ENCODE assay signal across 1 cellular context in genomic region chr10:75395171-75395954, GRCh38.
A peak's percentile ranks its signal among the peaks of the same experiment; 100 is the strongest.
TF ChIP-seq lines count a peak whose summit lies in the region.

No MANE protein-coding gene starts in this region.

TF ChIP-seq in H1, 55 proteins besides CTCF, POLR2A, EP300 and RAD21 (continued from another document):
- no peak for TF ChIP-seq RFX5 (IDR thresholded peaks at IDR 0.05; ENCODE audit: borderline replicate concordance, low read depth, low read length)
- TF ChIP-seq FOSL1 (IDR thresholded peaks at IDR 0.05; ENCODE audit: insufficient read depth, low read depth, low read length) = no peak
- TF ChIP-seq SAP30 (IDR thresholded peaks at IDR 0.05; ENCODE audit: insufficient read depth, insufficient replicate concordance, low read length) = no peak
- 0 out of 4 replicates have a peak, but pooled peaks of 1 of the 2 experiments have one; percentile 32 for TF ChIP-seq HDAC2 (IDR thresholded peaks at IDR 0.05; ENCODE audit: borderline replicate concordance in 1 of 2, low read depth in 2 of 2, low read length in 2 of 2)
- no peak for TF ChIP-seq EGR1 (IDR thresholded peaks at IDR 0.05; ENCODE audit: borderline replicate concordance, low read depth, low read length)
- peak; percentile 59; the same call in 1 of the 2 replicates for TF ChIP-seq GABPA (IDR thresholded peaks at IDR 0.05; ENCODE audit: borderline replicate concordance, insufficient read depth, low read length)
- 0 out of 2 replicates have a peak, but pooled peaks have one; percentile 23 for TF ChIP-seq TCF12 (IDR thresholded peaks at IDR 0.05; ENCODE audit: low read depth, low read length)
- TF ChIP-seq E2F6 (IDR thresholded peaks at IDR 0.05) = peak; percentile 61; the same call in 1 of the 2 replicates
